ENCODE assay signal across 8 cellular contexts in genomic region chr11:107840120-107840479, GRCh38. TPM values are rescaled to one million over a fixed set of nuclear protein-coding genes. Genes with fewer than 3 reads are reported as not detected.
DNase-seq lines count a peak whose midpoint lies in the region; ATAC-seq and TF ChIP-seq lines count a peak whose summit lies in the region.

No MANE protein-coding gene starts in this region.

- peak; percentile 2 to 3 for ATAC-seq in activated T-cell treated with anti-CD3 and anti-CD28 coated beads, Interleukin-2, amount 50 U/mL, for 72 hours (replicated peaks in 1 of 2)
- peak; percentile 21 for ATAC-seq in HG03280 (IDR thresholded peaks at IDR 0.05; ENCODE audit: unreplicated experiment)

- no peaks in the 10 kb centered on the region for H3K9me3 Mint-ChIP-seq in activated T-cell treated with anti-CD3 and anti-CD28 coated beads, Interleukin-2, amount 50 U/mL, for 72 hours
- H3K9me3 Mint-ChIP-seq in brain = peaks cover 0 to 3% (median 0%) of the 10 kb centered on the region in 5 experiments

- H3K36me3 Mint-ChIP-seq in activated T-cell treated with anti-CD3 and anti-CD28 coated beads, Interleukin-2, amount 50 U/mL, for 72 hours (ENCODE audit: insufficient read depth in 2 of 2) = peaks cover 1 to 2% of the 10 kb centered on the region in 2 donors
- no peaks in the 10 kb centered on the region for H3K36me3 Mint-ChIP-seq in brain

- peaks cover 52% of the 10 kb centered on the region for H3K4me1 Mint-ChIP-seq in activated T-cell treated with anti-CD3 and anti-CD28 coated beads, Interleukin-2, amount 50 U/mL, for 72 hours (ENCODE audit: low read depth)
- peaks cover 11% of the 10 kb centered on the region for H3K4me1 Mint-ChIP-seq in brain

- no peak for TF ChIP-seq CTCF in brain (conservative IDR thresholded peaks at IDR 0.05)

- H3K27ac Mint-ChIP-seq in activated T-cell treated with anti-CD3 and anti-CD28 coated beads, Interleukin-2, amount 50 U/mL, for 72 hours = peak overlapping the region; percentile 97
- peak overlapping the region in 3 of 5 experiments; percentile 14 to 90 (median 89) for H3K27ac Mint-ChIP-seq in brain

- peak overlapping the region; percentile 52 to 79 for H3K4me3 Mint-ChIP-seq in activated T-cell treated with anti-CD3 and anti-CD28 coated beads, Interleukin-2, amount 50 U/mL, for 72 hours
- H3K4me3 Mint-ChIP-seq in brain = no peak overlapping the region

- DNase-seq in activated T-cell treated with anti-CD3 and anti-CD28 coated beads, Interleukin-2, amount 50 U/mL, for 72 hours = no peak
- DNase-seq in activated T-cell treated with anti-CD3 and anti-CD28 coated beads for 4 hours (no peak), occipital lobe (lab: John Stamatoyannopoulos, UW) (peak; percentile 24), MV-4-11 (lab: John Stamatoyannopoulos, UW) (no peak), HUDEP-2 (lab: John Stamatoyannopoulos, UW; ENCODE audit: unreplicated experiment in 76 of 76) (no peak), COR-L47 (lab: John Stamatoyannopoulos, UW) (no peak)

- no peaks in the 10 kb centered on the region for H3K27me3 Mint-ChIP-seq in activated T-cell treated with anti-CD3 and anti-CD28 coated beads, Interleukin-2, amount 50 U/mL, for 72 hours (ENCODE audit: low read depth)
- H3K27me3 Mint-ChIP-seq in brain = peaks cover 6% of the 10 kb centered on the region

RNA-seq across cellular contexts. Expression of gene SLC35F2, which starts 18.5 kb away (rescaled TPM):
- total RNA-seq in activated T-cell treated with anti-CD3 and anti-CD28 coated beads, Interleukin-2, amount 50 U/mL, for 72 hours = 10 to 100 TPM; 22.4 to 29.4 TPM
- 2.5 TPM for polyA plus RNA-seq in brain (ENCODE audit: insufficient read depth, low read depth, low replicate concordance)
- 22.6 TPM for total RNA-seq in occipital lobe

Comparison
In these comparisons a context has a peak if more than half of its experiments do, and no peak if none do; other contexts are left out.
1. H3K4me3 Mint-ChIP-seq: peak in activated T-cell treated with anti-CD3 and anti-CD28 coated beads, Interleukin-2, amount 50 U/mL, for 72 hours (2 of 2); none in brain (0 of 5).